8 cellular contexts compared by ENCODE assay signal in the genomic region with DNA sequence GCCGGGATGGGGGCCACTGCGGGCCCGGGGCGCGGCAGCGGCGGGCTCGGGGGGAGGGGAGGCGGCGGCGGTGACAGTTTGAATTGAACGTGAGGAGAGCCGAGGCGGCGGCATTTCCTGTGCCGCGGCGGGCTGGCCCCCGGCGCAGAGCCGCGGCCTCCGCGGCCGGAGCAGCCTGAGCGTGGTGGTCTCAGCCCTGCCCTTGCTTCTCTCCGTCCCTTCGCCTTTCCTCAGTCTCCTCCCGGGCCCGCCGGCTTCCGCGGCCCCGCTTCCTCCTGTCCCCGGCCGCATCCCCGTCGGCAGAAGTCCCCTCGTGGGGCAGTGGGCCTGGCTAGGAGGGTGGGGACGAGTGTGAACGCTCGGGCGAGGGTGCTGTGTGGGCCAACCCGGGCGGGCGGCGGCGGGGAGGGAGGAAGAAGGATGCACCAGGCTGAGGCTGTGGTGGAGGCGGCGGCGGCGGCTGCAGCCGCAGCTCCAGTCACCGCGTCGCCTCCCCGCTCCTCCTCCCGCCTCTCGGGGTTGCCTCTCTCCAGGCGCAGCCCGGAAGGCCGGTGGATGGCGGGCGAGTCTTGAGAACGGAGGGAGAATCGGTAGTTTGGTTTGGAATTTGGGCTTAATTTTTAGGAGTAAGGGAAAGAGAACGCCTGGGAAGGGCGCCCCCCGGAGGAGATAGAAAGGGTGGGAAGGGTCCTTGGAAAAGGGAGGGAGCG. TPM values are rescaled to one million over a fixed set of nuclear protein-coding genes. Genes with fewer than 3 reads are reported as not detected.
A peak's percentile ranks its signal among the peaks of the same experiment; 100 is the strongest.
DNase-seq lines count a peak whose midpoint lies in the region; ATAC-seq and TF ChIP-seq lines count a peak whose summit lies in the region.

No MANE protein-coding gene starts in this region.

- 0 to 1% (median 0%) methylated on average over 61 to 70 of the region's 70 CpGs for WGBS in ovary, 3 donors
- 0 to 1% methylated on average over 28 to 31 of the region's 70 CpGs for WGBS in thyroid gland, 2 donors

- H3K27ac Mint-ChIP-seq in GM23338 (peak overlapping the region; percentile 72), glutamatergic neuron (ENCODE audit: unreplicated experiment) (peak overlapping the region; percentile 97)

- no peaks in the 10 kb centered on the region for H3K9me2 ChIP-seq in GM23338 (ENCODE audit: insufficient read depth)

- H3K36me3 Mint-ChIP-seq in GM23338 (ENCODE audit: low read depth), result no peaks in the 10 kb centered on the region; the same call in 2 of the 3 replicates
- no peaks in the 10 kb centered on the region for H3K36me3 Mint-ChIP-seq in glutamatergic neuron (ENCODE audit: unreplicated experiment)

- H3K9me3 ChIP-seq in ES-I3 (ENCODE audit: control insufficient read depth, insufficient read depth, low read length), result no peaks in the 10 kb centered on the region
- H3K9me3 ChIP-seq in ovary, result no peaks in the 10 kb centered on the region
- H3K9me3 ChIP-seq in thyroid gland, result no peaks in the 10 kb centered on the region

- H3K4me2 ChIP-seq in GM23338, result peak overlapping the region; percentile 90

- H3K27ac ChIP-seq in GM23338 (ENCODE audit: low read depth) (peak overlapping the region; percentile 85), ovary (peak overlapping the region; percentile 89 to 91), thyroid gland (peak overlapping the region; percentile 91 to 98 (median 96))

- H3K4me1 ChIP-seq in ES-I3 (ENCODE audit: insufficient read depth, low read length), result peaks cover 9% of the 10 kb centered on the region
- peaks cover 38% of the 10 kb centered on the region for H3K4me1 ChIP-seq in GM23338 (ENCODE audit: insufficient read depth)
- H3K4me1 ChIP-seq in ovary (ENCODE audit: insufficient read depth), result peaks cover 7% of the 10 kb centered on the region
- H3K4me1 ChIP-seq in thyroid gland, result peaks cover 15 to 19% of the 10 kb centered on the region in 2 donors

- ATAC-seq in GM23338, result peak; percentile 38

- TF ChIP-seq CTCF in GM23338 (conservative IDR thresholded peaks at IDR 0.05; ENCODE audit: low read depth in 2 of 2) (peak; percentile 63 to 81), glutamatergic neuron (IDR thresholded peaks at IDR 0.05; ENCODE audit: partially characterized antibody, unreplicated experiment) (peak; percentile 76), ovary (IDR thresholded peaks at IDR 0.05) (peak; percentile 40 to 54 (median 53)), thyroid gland (IDR thresholded peaks at IDR 0.05) (peak in 5 of 6 experiments; percentile 33 to 58 (median 45))

- TF ChIP-seq POLR2A in ovary (IDR thresholded peaks at IDR 0.05) (peak; percentile 20), thyroid gland (IDR thresholded peaks at IDR 0.05) (peak in 1 of 2 donors; percentile 23)

- H3K27me3 Mint-ChIP-seq in GM23338 (ENCODE audit: insufficient read depth, low read depth, poor library complexity) (peaks cover 3% of the 10 kb centered on the region), glutamatergic neuron (ENCODE audit: unreplicated experiment) (peaks cover 9% of the 10 kb centered on the region)

- H2AFZ ChIP-seq in GM23338, result 0 out of 2 replicates have a peak overlapping the region, but pooled peaks have one; percentile 26

- peak overlapping the region; percentile 82 for H3K9ac ChIP-seq in ES-I3 (ENCODE audit: low read depth, low read length)

- H3K4me3 ChIP-seq in GM23338 (peak overlapping the region; percentile 85), ovary (peak overlapping the region; percentile 98), thyroid gland (replicated peaks in 1 of 3) (peak overlapping the region; percentile 64 to 92 (median 90))

- 0 out of 2 replicates have a peak, but pooled peaks cover 4% of the 10 kb centered on the region for H3F3A ChIP-seq in GM23338 (replicated peaks; ENCODE audit: low read depth)

- DNase-seq in GM23338 (ENCODE audit: low spot score) (peak; percentile 89), LHCN-M2 (ENCODE audit: low read depth) (peak; percentile 78), SK-N-DZ (ENCODE audit: low spot score) (peak; percentile 76), glutamatergic neuron (peak; percentile 78), ovary (peak; percentile 64 to 84 (median 76)), thyroid gland (peak; percentile 68 to 70)
- peak; percentile 73 for DNase-seq in activated naive CD4-positive, alpha-beta T cell treated with anti-CD3 and anti-CD28 coated beads, Interleukin-2, amount 50 U/mL, for 16 hours

- peak overlapping the region; percentile 97 for H3K4me3 Mint-ChIP-seq in GM23338
- H3K4me3 Mint-ChIP-seq in glutamatergic neuron (ENCODE audit: unreplicated experiment), result peak overlapping the region; percentile 88

- H3K4me1 Mint-ChIP-seq in GM23338 (peaks cover 36% of the 10 kb centered on the region), glutamatergic neuron (ENCODE audit: low read depth, unreplicated experiment) (peaks cover 23% of the 10 kb centered on the region)

- H4K20me1 ChIP-seq in GM23338 (replicated peaks; ENCODE audit: insufficient read depth), result peaks cover 24% of the 10 kb centered on the region

- H3K27me3 ChIP-seq in GM23338 (ENCODE audit: insufficient read depth), result no peaks in the 10 kb centered on the region
- H3K27me3 ChIP-seq in ovary, result no peaks in the 10 kb centered on the region
- H3K27me3 ChIP-seq in thyroid gland, result no peaks in the 10 kb centered on the region

- intact Hi-C loops in ovary (cut with DNase I), result loop anchor here (2.0 to 10.0 kb wide), 6 partner anchors 47 to 106 kb away; no protein-coding TSS in a partner anchor
- intact Hi-C loops in thyroid gland (cut with DNase I), result loop anchor here (10.0 kb wide), 1 partner anchor 103 kb away; no protein-coding TSS in a partner anchor

- H3K79me2 ChIP-seq in GM23338 (replicated peaks; ENCODE audit: insufficient read depth), result peaks cover 49% of the 10 kb centered on the region

- no peak for TF ChIP-seq EP300 in ovary (IDR thresholded peaks at IDR 0.05)

- H3K36me3 ChIP-seq in ES-I3 (ENCODE audit: insufficient read depth, low read length), result no peaks in the 10 kb centered on the region
- no peaks in the 10 kb centered on the region for H3K36me3 ChIP-seq in GM23338 (ENCODE audit: insufficient read depth)
- H3K36me3 ChIP-seq in ovary, result no peaks in the 10 kb centered on the region
- H3K36me3 ChIP-seq in thyroid gland, result no peaks in the 10 kb centered on the region

- H3K9me3 Mint-ChIP-seq in GM23338 (no peaks in the 10 kb centered on the region; the same call in 2 of the 3 replicates), glutamatergic neuron (ENCODE audit: unreplicated experiment) (peaks cover 17% of the 10 kb centered on the region)

TF ChIP-seq in GM23338, 12 proteins besides CTCF, POLR2A, EP300 and RAD21 (continues in another document):
- TF ChIP-seq STAT1 (IDR thresholded peaks at IDR 0.05; ENCODE audit: unreplicated experiment) (no peak), ZNF331 (CRISPR knock-in tag; IDR thresholded peaks at IDR 0.05; ENCODE audit: low read depth) (no peak), POLR2AphosphoS5 (IDR thresholded peaks at IDR 0.05; ENCODE audit: low read depth) (no peak)

RNA-seq across cellular contexts. Expression of a gene that starts 0.7 kb away (rescaled TPM):
- total RNA-seq in GM23338 (2014; rRNA removed; shearing (Covaris generic)), result 210 and 214 TPM in 2 replicates
- 475 and 499 TPM in 2 replicates for polyA plus RNA-seq in GM23338 (2016; fragmentation: Nextera tagmentation; extraction: Ambion mirVana)
- 486 and 502 TPM in 2 replicates for total RNA-seq in LHCN-M2 (2014; rRNA removed)
- polyA plus RNA-seq in LHCN-M2 (2012), result 237 TPM
- polyA plus RNA-seq in SK-N-DZ (2014; cell fraction: cytosol; rRNA removed), result 371 and 383 TPM in 2 replicates
- polyA plus RNA-seq in SK-N-DZ (2014; cell fraction: nucleus; rRNA removed), result 148 and 191 TPM in 2 replicates
- 189 TPM for total RNA-seq in glutamatergic neuron (ENCODE audit: unreplicated experiment)
- 100 to 1,000 TPM; 141 to 266 (median 234) TPM for total RNA-seq in ovary
- polyA plus RNA-seq in ovary, result 100 to 1,000 TPM; 213 to 356 TPM
- 100 to 1,000 TPM; 142 to 522 (median 198) TPM for total RNA-seq in thyroid gland

Comparison
In these comparisons a context has a peak if more than half of its experiments do, and no peak if none do; other contexts are left out.
1. Peak in every context shown above with its lines: DNase-seq, ATAC-seq, H3K4me3 ChIP-seq and H3K27ac ChIP-seq.